8 cellular contexts compared by ENCODE assay signal in the genomic region with DNA sequence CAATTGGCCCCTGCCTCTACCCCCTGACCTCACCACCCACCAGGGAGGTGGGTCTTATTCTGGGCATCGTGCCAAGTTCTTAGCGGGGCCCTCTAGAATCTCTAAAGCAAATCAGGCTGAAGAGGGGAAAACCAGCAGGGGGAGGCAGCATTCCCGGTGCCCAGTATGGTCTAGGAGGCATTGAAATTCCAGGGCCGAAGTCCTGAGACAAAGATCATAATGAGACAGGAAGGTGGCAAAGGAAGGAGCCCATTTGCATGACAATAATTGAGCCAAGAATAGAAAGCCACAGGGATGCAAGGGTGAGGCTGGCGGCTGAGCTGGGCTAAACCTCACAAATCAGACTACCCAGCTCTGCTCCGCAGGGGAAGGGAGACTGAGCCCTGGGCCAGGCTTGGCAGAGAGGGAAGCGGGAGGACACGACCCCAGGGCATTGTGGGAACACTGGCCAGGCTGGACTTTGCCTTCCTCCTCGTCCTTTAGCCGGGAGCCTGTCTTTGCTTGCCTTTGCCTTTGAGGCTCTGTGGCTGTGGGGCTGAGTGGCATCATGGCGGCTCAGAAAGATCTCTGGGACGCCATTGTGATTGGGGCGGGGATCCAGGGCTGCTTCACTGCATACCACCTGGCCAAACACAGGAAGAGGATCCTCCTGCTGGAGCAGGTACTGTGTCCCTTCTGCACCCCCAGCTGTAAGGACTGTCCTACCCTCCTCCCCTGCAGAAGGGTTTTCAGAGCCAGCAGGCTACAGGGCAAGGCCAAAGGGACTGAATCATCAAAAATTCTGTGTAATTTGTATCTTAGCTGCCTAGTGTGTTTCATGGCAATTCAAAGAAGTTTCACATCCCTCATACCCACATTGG.
DNase-seq lines count a peak whose midpoint lies in the region; TF ChIP-seq lines count a peak whose summit lies in the region.

A gene with protein sequence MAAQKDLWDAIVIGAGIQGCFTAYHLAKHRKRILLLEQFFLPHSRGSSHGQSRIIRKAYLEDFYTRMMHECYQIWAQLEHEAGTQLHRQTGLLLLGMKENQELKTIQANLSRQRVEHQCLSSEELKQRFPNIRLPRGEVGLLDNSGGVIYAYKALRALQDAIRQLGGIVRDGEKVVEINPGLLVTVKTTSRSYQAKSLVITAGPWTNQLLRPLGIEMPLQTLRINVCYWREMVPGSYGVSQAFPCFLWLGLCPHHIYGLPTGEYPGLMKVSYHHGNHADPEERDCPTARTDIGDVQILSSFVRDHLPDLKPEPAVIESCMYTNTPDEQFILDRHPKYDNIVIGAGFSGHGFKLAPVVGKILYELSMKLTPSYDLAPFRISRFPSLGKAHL (plus strand): TSS at position 463 of the 860 bp plus-strand sequence. CDS start 85 bp downstream, at position 548.

- in situ Hi-C loops in GM13976 (cut with MboI; ENCODE audit: low sequenced_read_pairs, unreplicated experiment) = no loop called here

- DNase-seq in GM13976 (ENCODE audit: low spot score) (peak; percentile 43), NCI-H2081 (lab: John Stamatoyannopoulos, UW) (peak; percentile 89 to 94), amniotic epithelial cell (ENCODE audit: low read depth) (peak; percentile 77), iPS-NIHi11 (ENCODE audit: low spot score) (peak; percentile 74), superior temporal gyrus (ENCODE audit: extremely low spot score) (peak; percentile 41), activated T-cell treated with anti-CD3 and anti-CD28 coated beads for 4 hours (no peak), DMS114 treated with DMSO at 0.1 percent for 48 hours (lab: John Stamatoyannopoulos, UW; ENCODE audit: unreplicated experiment) (no peak)
- DNase-seq in stimulated activated naive CD4-positive, alpha-beta T cell (lab: John Stamatoyannopoulos, UW) = no peak

- no peak for TF ChIP-seq CTCF in GM13976 (IDR thresholded peaks at IDR 0.05; ENCODE audit: borderline replicate concordance, control extremely low read depth, extremely low read depth, insufficient read depth, missing control alignments)

Comparison
In these comparisons a context has a peak if more than half of its experiments do, and no peak if none do; other contexts are left out.
1. DNase-seq: peak in GM13976 (single experiment), NCI-H2081 (2 of 2), amniotic epithelial cell (single experiment), iPS-NIHi11 (single experiment) and superior temporal gyrus (single experiment); none in stimulated activated naive CD4-positive, alpha-beta T cell (0 of 6), activated T-cell treated with anti-CD3 and anti-CD28 coated beads for 4 hours (single experiment) and DMS114 treated with DMSO at 0.1 percent for 48 hours (single experiment).